In genomic region chr11:46119352-46120216, GRCh38 we compare ENCODE assay signal across 8 cellular contexts. TPM values are rescaled to one million over a fixed set of nuclear protein-coding genes. Genes with fewer than 3 reads are reported as not detected.
DNase-seq lines count a peak whose midpoint lies in the region; ATAC-seq lines count a peak whose summit lies in the region.

No MANE protein-coding gene starts in this region.

- H3K27me3 ChIP-seq in CD4-positive, alpha-beta memory T cell (ENCODE audit: insufficient read depth, low read length) = no peaks in the 10 kb centered on the region
- no peaks in the 10 kb centered on the region for H3K27me3 ChIP-seq in mesenchymal stem cell (ENCODE audit: control insufficient read depth in 1 of 2, insufficient read depth in 1 of 2, low read length in 2 of 2)

- H3K4me2 ChIP-seq in mesenchymal stem cell (ENCODE audit: low read length, poor library complexity, severe bottlenecking) = peak overlapping the region; percentile 55

- H3K9me3 Mint-ChIP-seq in CD4-positive, alpha-beta memory T cell = peaks cover 0 to 2% (median 0%) of the 10 kb centered on the region in 8 donors

- peaks cover 0 to 3% of the 10 kb centered on the region in 2 donors for H3K27me3 Mint-ChIP-seq in CD4-positive, alpha-beta memory T cell

- H4K8ac ChIP-seq in mesenchymal stem cell (ENCODE audit: low read length) = peak overlapping the region; percentile 69

- H2BK5ac ChIP-seq in mesenchymal stem cell (ENCODE audit: low read depth, low read length, poor library complexity, severe bottlenecking) = no peak overlapping the region

- peak overlapping the region; percentile 92 for H3K9ac ChIP-seq in mesenchymal stem cell (ENCODE audit: low read length)

- peak overlapping the region; percentile 96 to 100 (median 98) for H3K4me3 Mint-ChIP-seq in CD4-positive, alpha-beta memory T cell

- H2BK120ac ChIP-seq in mesenchymal stem cell (ENCODE audit: low read depth, low read length) = peak overlapping the region; percentile 92

- WGBS in mesenchymal stem cell = under 1% methylated on average over 30 of the region's 56 CpGs

- peaks cover 54% of the 10 kb centered on the region for H3K4me1 ChIP-seq in CD4-positive, alpha-beta memory T cell (ENCODE audit: insufficient read depth, low read length)
- H3K4me1 ChIP-seq in mesenchymal stem cell (ENCODE audit: control insufficient read depth, insufficient read depth, low read depth, low read length) = peaks cover 3% of the 10 kb centered on the region

- peaks cover 2% of the 10 kb centered on the region for H3K79me1 ChIP-seq in mesenchymal stem cell (replicated peaks; ENCODE audit: low read length, poor library complexity, severe bottlenecking)

- no peak overlapping the region for H2AK5ac ChIP-seq in mesenchymal stem cell (ENCODE audit: low read length, severe bottlenecking)

- peak; percentile 61 to 87 (median 69) for DNase-seq in CD4-positive, alpha-beta memory T cell
- DNase-seq in NCI-H345 treated with DMSO at 0.1 percent for 48 hours (lab: John Stamatoyannopoulos, UW; ENCODE audit: unreplicated experiment) (peak; percentile 22), mesenchymal stem cell (peak; percentile 91), GOT3 (lab: John Stamatoyannopoulos, UW) (no peak)
- peak; percentile 50 to 59 for DNase-seq in activated CD4-positive, alpha-beta T cell treated with anti-CD3 and anti-CD28 coated beads, Interleukin-2, amount 50 U/mL, for 48 hours
- DNase-seq in effector CD8-positive, alpha-beta T cell (lab: John Stamatoyannopoulos, UW) = peak; percentile 32
- peak; percentile 21 to 37 for DNase-seq in stimulated activated CD8-positive, alpha-beta memory T cell treated with anti-CD3 and anti-CD28 coated beads, Interleukin-15, amount 100 ng/mL, for 4 hours (ENCODE audit: low read depth in 2 of 2)

- CTCF ChIA-PET in CD4-positive, alpha-beta memory T cell (lab: Charles Lee; ENCODE audit: partially characterized antibody) = interaction anchor here (0.8 kb wide), 1 partner anchor 8 kb away, joined by 3 read pairs; no protein-coding TSS in a partner anchor

- peak; percentile 19 for ATAC-seq in GM21737 (IDR thresholded peaks at IDR 0.05; ENCODE audit: unreplicated experiment)

- H3K4ac ChIP-seq in mesenchymal stem cell (ENCODE audit: low read depth in 1 of 2, low read length in 2 of 2) = no peak overlapping the region

- H3K36me3 Mint-ChIP-seq in CD4-positive, alpha-beta memory T cell = peaks cover 0 to 16% of the 10 kb centered on the region in 2 donors

- no peaks in the 10 kb centered on the region for H3K36me3 ChIP-seq in CD4-positive, alpha-beta memory T cell (ENCODE audit: insufficient read depth, low read length)
- H3K36me3 ChIP-seq in mesenchymal stem cell (ENCODE audit: control insufficient read depth in 1 of 2, insufficient read depth in 2 of 2, low read depth in 1 of 2, low read length in 2 of 2) = no peaks in the 10 kb centered on the region

- peaks cover 38 to 65% (median 42%) of the 10 kb centered on the region in 4 donors for H3K4me1 Mint-ChIP-seq in CD4-positive, alpha-beta memory T cell

- no peak overlapping the region for H3K14ac ChIP-seq in mesenchymal stem cell (ENCODE audit: low read length in 2 of 2)

- H2BK12ac ChIP-seq in mesenchymal stem cell (ENCODE audit: low read length in 2 of 2) = no peak overlapping the region

- peak overlapping the region; percentile 65 for H3K27ac ChIP-seq in CD4-positive, alpha-beta memory T cell (ENCODE audit: low read depth, low read length)
- peak overlapping the region; percentile 68 for H3K27ac ChIP-seq in mesenchymal stem cell (ENCODE audit: low read length, poor library complexity, severe bottlenecking)

- peak overlapping the region; percentile 80 for H2BK15ac ChIP-seq in mesenchymal stem cell (ENCODE audit: low read depth, poor library complexity, severe bottlenecking)

- H3K4me3 ChIP-seq in CD4-positive, alpha-beta memory T cell (ENCODE audit: low read length in 2 of 2) = peak overlapping the region; percentile 38 to 72
- peak overlapping the region; percentile 64 to 90 for H3K4me3 ChIP-seq in mesenchymal stem cell (ENCODE audit: insufficient read depth in 1 of 2, low read depth in 1 of 2, low read length in 2 of 2)

- H3K23ac ChIP-seq in mesenchymal stem cell (ENCODE audit: low read length in 2 of 2) = no peak overlapping the region

- H3K27ac Mint-ChIP-seq in CD4-positive, alpha-beta memory T cell = peak overlapping the region; percentile 97 to 99 (median 97)

- no peaks in the 10 kb centered on the region for H3K9me3 ChIP-seq in CD4-positive, alpha-beta memory T cell (ENCODE audit: control insufficient read depth in 1 of 2, low read length in 2 of 2)
- no peaks in the 10 kb centered on the region for H3K9me3 ChIP-seq in mesenchymal stem cell (ENCODE audit: control insufficient read depth, low read length)

- intact Hi-C loops in CD4-positive, alpha-beta memory T cell (cut with micrococcal nuclease) = loop anchor here (2.0 to 10.0 kb wide), 4 partner anchors 19 to 275 kb away; partner anchors contain the start of genes CRY2 and PEX16

- peak overlapping the region in 1 of 2 experiments; percentile 89 for H3K18ac ChIP-seq in mesenchymal stem cell (ENCODE audit: low read depth in 1 of 2, low read length in 2 of 2)

- H4K91ac ChIP-seq in mesenchymal stem cell (ENCODE audit: low read length) = no peak overlapping the region

- POLR2A ChIA-PET in CD4-positive, alpha-beta memory T cell (lab: Charles Lee; ENCODE audit: partially characterized antibody) = interaction anchor here (0.6 to 2.7 kb wide), 3 partner anchors 8 to 1057 kb away, joined by 3 to 6 read pairs (median 5); partner anchors contain the start of gene ARFGAP2

- H2AFZ ChIP-seq in mesenchymal stem cell (ENCODE audit: low read depth, low read length) = no peak overlapping the region

RNA-seq across cellular contexts. Expression of gene PHF21A, which starts 1.7 kb away (rescaled TPM):
- 10 to 100 TPM; 66.1 to 68.4 TPM for total RNA-seq in CD4-positive, alpha-beta memory T cell
- 10 to 100 TPM in 1 of 2 donors, 1 to 10 TPM in 1; 3.7 to 19.6 TPM for polyA plus RNA-seq in CD4-positive, alpha-beta memory T cell
- polyA plus RNA-seq in mesenchymal stem cell (2013, experiment 1 of 2) = 48.0 TPM
- 50.3 TPM for polyA plus RNA-seq in mesenchymal stem cell (2013, experiment 2 of 2)
